ENCODE assay signal across 12 cellular contexts in the genomic region with DNA sequence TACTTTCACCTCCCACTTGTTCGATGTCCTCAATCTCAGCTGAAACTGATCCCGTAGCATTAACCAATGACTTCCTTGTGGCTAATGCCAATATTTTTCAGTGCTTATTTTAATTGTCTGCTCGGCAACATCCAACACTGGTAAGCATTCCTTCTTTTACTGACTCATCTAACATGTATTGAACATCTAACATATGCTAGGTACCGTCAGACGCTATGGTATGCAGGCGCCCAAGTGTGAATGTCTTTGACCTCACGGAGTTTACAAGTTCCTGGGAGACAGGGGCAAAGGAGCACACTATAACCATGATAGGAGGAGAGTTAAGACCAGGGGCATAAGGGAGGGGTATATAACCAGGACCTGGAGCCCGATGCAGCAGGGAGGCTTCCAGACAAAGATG. TPM values are rescaled to one million over a fixed set of nuclear protein-coding genes. Genes with fewer than 3 reads are reported as not detected.
DNase-seq lines count a peak whose midpoint lies in the region; ATAC-seq and TF ChIP-seq lines count a peak whose summit lies in the region.
"Had no signal": no experiment of that assay in that cellular context is flagged by ENCODE, and none has a peak within 500 bp of the region (broad histone marks: within the 10 kb centered on the region; RNA-seq: fewer than 3 reads in every experiment).

No MANE protein-coding gene starts in this region.

- peaks cover 13% of the 10 kb centered on the region for H3K36me3 ChIP-seq in mammary epithelial cell (ENCODE audit: insufficient read depth, low read length)

- H3K4me1 ChIP-seq in mammary epithelial cell (ENCODE audit: insufficient read depth, low read length) = peaks cover 57% of the 10 kb centered on the region

- CTCF ChIA-PET in MCF 10A (lab: Yijun Ruan, JAX) = interaction anchor here (0.9 to 2.8 kb wide), 5 partner anchors 11 to 47 kb away, joined by 3 to 18 read pairs (median 5); no protein-coding TSS in a partner anchor
- CTCF ChIA-PET in mammary epithelial cell (lab: Charles Lee; ENCODE audit: low non-redundant PET) = no interaction called here

- no peak overlapping the region for H3K27ac ChIP-seq in mammary epithelial cell (ENCODE audit: insufficient read depth, low read depth, low read length)

- WGBS in mammary epithelial cell (ENCODE audit: low coverage, missing lambda C conversion rate) = 83% methylated on average over 8 of the region's 8 CpGs

- ATAC-seq in stimulated activated naive CD8-positive, alpha-beta T cell treated with anti-CD3 and anti-CD28 coated beads, Interleukin-15, amount 100 ng/mL, for 72 hours = no peak
- ATAC-seq in HG03571 (IDR thresholded peaks at IDR 0.05; ENCODE audit: unreplicated experiment) = no peak

- H3K9me3 Mint-ChIP-seq in MCF 10A (ENCODE audit: unreplicated experiment) (no peaks in the 10 kb centered on the region), immature natural killer cell (peaks cover 0 to 2% (median 0%) of the 10 kb centered on the region in 6 donors)
- no peaks in the 10 kb centered on the region for H3K9me3 Mint-ChIP-seq in stimulated activated naive CD8-positive, alpha-beta T cell treated with anti-CD3 and anti-CD28 coated beads, Interleukin-15, amount 100 ng/mL, for 72 hours

- H2AFZ ChIP-seq in mammary epithelial cell (ENCODE audit: low read depth, low read length) = no peak overlapping the region

- H3K79me2 ChIP-seq in mammary epithelial cell (ENCODE audit: insufficient read depth, low read length) = peaks cover 55% of the 10 kb centered on the region

- no peak for DNase-seq in MCF 10A (ENCODE audit: unreplicated experiment)
- no peak for DNase-seq in mammary epithelial cell
- DNase-seq in immature natural killer cell = no peak
- no peak for DNase-seq in stimulated activated naive CD8-positive, alpha-beta T cell treated with anti-CD3 and anti-CD28 coated beads, Interleukin-15, amount 100 ng/mL, for 72 hours
- DNase-seq in head of caudate nucleus = no peak
- no peak for DNase-seq in SK-N-DZ (ENCODE audit: low spot score)
- DNase-seq: activated gamma-delta T cell treated with Interleukin-2 at 50 U/mL for 16 hours, C1 segment of cervical spinal cord, foreskin melanocyte, KG1 had no signal

- POLR2A ChIA-PET in MCF 10A (lab: Yijun Ruan, JAX) = interaction anchor here (3.6 to 5.6 kb wide), 2 partner anchors 8 to 31 kb away, joined by 32 to 73 read pairs; partner anchors contain the start of gene RIN1

- no peaks in the 10 kb centered on the region for H4K20me1 ChIP-seq in mammary epithelial cell (ENCODE audit: insufficient read depth, low read length)

- intact Hi-C loops in MCF 10A (cut with micrococcal nuclease) (no loop called here), mammary epithelial cell (cut with micrococcal nuclease) (no loop called here), head of caudate nucleus (cut with DNase I) (no loop called here)

- no peak overlapping the region for H3K9ac ChIP-seq in mammary epithelial cell (ENCODE audit: insufficient read depth, low read length)

- peak overlapping the region; percentile 93 for H3K4me3 Mint-ChIP-seq in MCF 10A (ENCODE audit: unreplicated experiment)
- peak overlapping the region; percentile 95 to 98 (median 96) for H3K4me3 Mint-ChIP-seq in immature natural killer cell
- peak overlapping the region; percentile 92 to 99 for H3K4me3 Mint-ChIP-seq in stimulated activated naive CD8-positive, alpha-beta T cell treated with anti-CD3 and anti-CD28 coated beads, Interleukin-15, amount 100 ng/mL, for 72 hours

- H3K9me3 ChIP-seq in mammary epithelial cell (replicated peaks; ENCODE audit: insufficient read depth, low read length) = no peaks in the 10 kb centered on the region

- no peak overlapping the region for H3K4me3 ChIP-seq in mammary epithelial cell (replicated peaks in 1 of 3; ENCODE audit: insufficient read depth in 1 of 3, low read depth in 2 of 3, low read length in 3 of 3)
- H3K4me3 ChIP-seq in WI38 (ENCODE audit: low read depth, low read length) = peak overlapping the region; percentile 97

- no peaks in the 10 kb centered on the region for H3K27me3 ChIP-seq in mammary epithelial cell (ENCODE audit: insufficient read depth, low read length)

- H3K27ac Mint-ChIP-seq in MCF 10A (ENCODE audit: low read depth, unreplicated experiment) (peak overlapping the region; percentile 75), immature natural killer cell (peak overlapping the region in 3 of 6 donors; percentile 66 to 91 (median 68))
- H3K27ac Mint-ChIP-seq in stimulated activated naive CD8-positive, alpha-beta T cell treated with anti-CD3 and anti-CD28 coated beads, Interleukin-15, amount 100 ng/mL, for 72 hours = no peak overlapping the region

- peaks cover 41% of the 10 kb centered on the region for H3K36me3 Mint-ChIP-seq in MCF 10A (ENCODE audit: insufficient read depth, unreplicated experiment)
- peaks cover 19 to 37% (median 25%) of the 10 kb centered on the region in 3 donors for H3K36me3 Mint-ChIP-seq in immature natural killer cell

- BruUV-seq in MCF 10A (replicated peaks; lab: Mats Ljungman, UMichigan) (no TSS peak), mammary epithelial cell (replicated peaks; lab: Mats Ljungman, UMichigan) (no TSS peak)

- H3K27me3 Mint-ChIP-seq in MCF 10A (ENCODE audit: insufficient read depth, unreplicated experiment) (no peaks in the 10 kb centered on the region), immature natural killer cell (ENCODE audit: low read depth in 3 of 3) (peaks cover 14 to 25% (median 18%) of the 10 kb centered on the region in 3 donors)
- no peaks in the 10 kb centered on the region for H3K27me3 Mint-ChIP-seq in stimulated activated naive CD8-positive, alpha-beta T cell treated with anti-CD3 and anti-CD28 coated beads, Interleukin-15, amount 100 ng/mL, for 72 hours

- TF ChIP-seq CTCF in MCF 10A (IDR thresholded peaks at IDR 0.05; ENCODE audit: unreplicated experiment) (no peak), mammary epithelial cell (conservative IDR thresholded peaks at IDR 0.05 in 1 of 2, IDR thresholded peaks at IDR 0.05 in 1 of 2; ENCODE audit: extremely low read depth in 1 of 2, insufficient read depth in 1 of 2, low read depth in 1 of 2, low read length in 2 of 2) (no peak), WI38 (IDR thresholded peaks at IDR 0.05; ENCODE audit: low read depth, low read length) (no peak)

- dilution Hi-C loops in mammary epithelial cell (cut with HindIII; ENCODE audit: low sequenced_read_pairs) = no loop called here

- in situ Hi-C loops in mammary epithelial cell (cut with MboI; ENCODE audit: low sequenced_read_pairs in 2 of 2) = no loop called here

- peaks cover 32% of the 10 kb centered on the region for H3K4me1 Mint-ChIP-seq in MCF 10A (ENCODE audit: insufficient read depth, unreplicated experiment)
- H3K4me1 Mint-ChIP-seq in immature natural killer cell = peaks cover 38 to 39% of the 10 kb centered on the region in 2 donors
- H3K4me1 Mint-ChIP-seq in stimulated activated naive CD8-positive, alpha-beta T cell treated with anti-CD3 and anti-CD28 coated beads, Interleukin-15, amount 100 ng/mL, for 72 hours = peaks cover 57% of the 10 kb centered on the region

- H3K4me2 ChIP-seq in mammary epithelial cell (ENCODE audit: insufficient read depth, low read depth, low read length) = no peak overlapping the region

RNA-seq across cellular contexts. Expression of gene BRMS1, which starts 1.7 kb away (rescaled TPM):
- total RNA-seq in MCF 10A (2022) = 53.2 and 55.4 TPM in 2 replicates
- 10 to 100 TPM; 56.3 to 69.4 TPM for total RNA-seq in mammary epithelial cell
- polyA plus RNA-seq in mammary epithelial cell = 75.0 TPM
- 32.9 TPM for polyA minus RNA-seq in mammary epithelial cell
- 10 to 100 TPM; 69.3 to 79.8 (median 76.3) TPM for polyA plus RNA-seq in immature natural killer cell
- polyA plus RNA-seq in SK-N-DZ (2014; cell fraction: cytosol; rRNA removed) = 90.6 and 91.7 TPM in 2 replicates
- polyA plus RNA-seq in SK-N-DZ (2014; cell fraction: nucleus; rRNA removed) = 69.4 and 98.9 TPM in 2 replicates

RNA-seq across cellular contexts. Expression of gene B4GAT1, which starts 4.3 kb away (rescaled TPM):
- total RNA-seq in MCF 10A (2022) (6.7 and 8.6 TPM in 2 replicates), mammary epithelial cell (10 to 100 TPM; 10.1 to 15.5 TPM)
- polyA plus RNA-seq in mammary epithelial cell (11.0 TPM), immature natural killer cell (10 to 100 TPM in 1 of 3 donors, 1 to 10 TPM in 2; 7.0 to 11.1 (median 7.4) TPM)
- 3.0 TPM for polyA minus RNA-seq in mammary epithelial cell
- 67.1 and 84.2 TPM in 2 replicates for polyA plus RNA-seq in SK-N-DZ (2014; cell fraction: cytosol; rRNA removed)
- polyA plus RNA-seq in SK-N-DZ (2014; cell fraction: nucleus; rRNA removed) = 30.3 and 33.2 TPM in 2 replicates

RNA-seq across cellular contexts. Expression of gene RIN1, which starts 6.9 kb away (rescaled TPM):
- 38.7 and 50.2 TPM in 2 replicates for total RNA-seq in MCF 10A (2022)
- total RNA-seq in mammary epithelial cell = 10 to 100 TPM; 28.5 to 75.6 TPM
- polyA plus RNA-seq in mammary epithelial cell = 22.4 TPM
- polyA minus RNA-seq in mammary epithelial cell = 25.0 TPM
- polyA plus RNA-seq in immature natural killer cell = under 1 TPM in 2 of 3 donors, not detected in 1; 0.17 to 0.20 TPM
- polyA plus RNA-seq in SK-N-DZ (2014; cell fraction: cytosol; rRNA removed) = 3.2 and 3.8 TPM in 2 replicates
- 5.6 and 15.1 TPM in 2 replicates for polyA plus RNA-seq in SK-N-DZ (2014; cell fraction: nucleus; rRNA removed)

RNA-seq across cellular contexts. Expression of gene CD248, which starts 26.3 kb away (rescaled TPM):
- total RNA-seq in MCF 10A (2022) (not detected in 2 replicates), mammary epithelial cell (under 1 TPM in 1 of 2 donors, not detected in 1; 0.67 TPM)
- polyA plus RNA-seq in mammary epithelial cell (not detected), immature natural killer cell (not detected)
- not detected for polyA minus RNA-seq in mammary epithelial cell
- 10.9 and 12.6 TPM in 2 replicates for polyA plus RNA-seq in SK-N-DZ (2014; cell fraction: cytosol; rRNA removed)
- polyA plus RNA-seq in SK-N-DZ (2014; cell fraction: nucleus; rRNA removed) = 4.7 and 5.3 TPM in 2 replicates

RNA-seq across cellular contexts. Expression of gene SLC29A2, which starts 28.4 kb away (rescaled TPM):
- total RNA-seq in MCF 10A (2022) (3.6 and 7.0 TPM in 2 replicates), mammary epithelial cell (1 to 10 TPM; 3.2 to 5.9 TPM)
- polyA plus RNA-seq in mammary epithelial cell (5.2 TPM), immature natural killer cell (under 1 TPM in 2 of 3 donors, not detected in 1; 0.21 to 0.32 TPM)
- polyA minus RNA-seq in mammary epithelial cell = 4.5 TPM
- polyA plus RNA-seq in SK-N-DZ (2014; cell fraction: cytosol; rRNA removed) = 14.6 and 20.2 TPM in 2 replicates
- 46.1 and 62.7 TPM in 2 replicates for polyA plus RNA-seq in SK-N-DZ (2014; cell fraction: nucleus; rRNA removed)
